Comparison of ENCODE assay signal across 12 cellular contexts in genomic region chr11:78192911-78193341, GRCh38. TPM values are rescaled to one million over a fixed set of nuclear protein-coding genes. Genes with fewer than 3 reads are reported as not detected.
A peak's percentile ranks its signal among the peaks of the same experiment; 100 is the strongest.
DNase-seq lines count a peak whose midpoint lies in the region; ATAC-seq and TF ChIP-seq lines count a peak whose summit lies in the region.
"Had no signal": no experiment of that assay in that cellular context is flagged by ENCODE, and none has a peak within 500 bp of the region (broad histone marks: within the 10 kb centered on the region; RNA-seq: fewer than 3 reads in every experiment).

No MANE protein-coding gene starts in this region.

- H3K27ac ChIP-seq in cingulate gyrus (ENCODE audit: low read depth, low read length) (peak overlapping the region; percentile 19), gastrocnemius medialis (peak overlapping the region; percentile 37 to 85 (median 64))

- no peaks in the 10 kb centered on the region for H3K9me3 Mint-ChIP-seq in activated CD8-positive, alpha-beta memory T cell treated with anti-CD3 and anti-CD28 coated beads, Interleukin-2, amount 10 ng/mL, durations not matched to agents 7 days and 5 days (ENCODE audit: low read depth)

- peak overlapping the region; percentile 24 for H3K27ac Mint-ChIP-seq in activated CD8-positive, alpha-beta memory T cell treated with anti-CD3 and anti-CD28 coated beads, Interleukin-2, amount 10 ng/mL, durations not matched to agents 7 days and 5 days

- CTCF ChIA-PET in activated CD8-positive, alpha-beta memory T cell treated with anti-CD3 and anti-CD28 coated beads, Interleukin-2, amount 10 ng/mL, durations not matched to agents 7 days and 5 days (lab: Charles Lee) = interaction anchor here (1.1 kb wide), 1 partner anchor 10 kb away, joined by 4 read pairs; no protein-coding TSS in a partner anchor

- H3K27me3 ChIP-seq in gastrocnemius medialis = no peaks in the 10 kb centered on the region
- H3K27me3 ChIP-seq: breast epithelium had no signal

- no peak for ATAC-seq in activated CD8-positive, alpha-beta memory T cell treated with anti-CD3 and anti-CD28 coated beads, Interleukin-2, amount 10 ng/mL, durations not matched to agents 7 days and 5 days
- ATAC-seq in gastrocnemius medialis (no peak), left lobe of liver (no peak)

- H3K9me3 ChIP-seq in gastrocnemius medialis = no peaks in the 10 kb centered on the region
- H3K9me3 ChIP-seq: breast epithelium had no signal

- H3K4me1 Mint-ChIP-seq in activated CD8-positive, alpha-beta memory T cell treated with anti-CD3 and anti-CD28 coated beads, Interleukin-2, amount 10 ng/mL, durations not matched to agents 7 days and 5 days = peaks cover 31% of the 10 kb centered on the region

- TF ChIP-seq CTCF in NB4 (IDR thresholded peaks at IDR 0.05; ENCODE audit: low read depth, low read length) (no peak), gastrocnemius medialis (IDR thresholded peaks at IDR 0.05 in 4 of 5, conservative IDR thresholded peaks at IDR 0.05 in 1 of 5) (no peak)

- H3K4me1 ChIP-seq in gastrocnemius medialis = peaks cover 34 to 40% of the 10 kb centered on the region in 2 donors

- H3K27me3 Mint-ChIP-seq in activated CD8-positive, alpha-beta memory T cell treated with anti-CD3 and anti-CD28 coated beads, Interleukin-2, amount 10 ng/mL, durations not matched to agents 7 days and 5 days = no peaks in the 10 kb centered on the region

- TF ChIP-seq POLR2A in NB4 (IDR thresholded peaks at IDR 0.05; ENCODE audit: extremely low read depth, insufficient read length) (no peak), gastrocnemius medialis (IDR thresholded peaks at IDR 0.05) (no peak)

- intact Hi-C loops in gastrocnemius medialis (cut with DNase I; ENCODE audit: low total_unique reads) = no loop called here

- no peak overlapping the region for H3K4me3 Mint-ChIP-seq in activated CD8-positive, alpha-beta memory T cell treated with anti-CD3 and anti-CD28 coated beads, Interleukin-2, amount 10 ng/mL, durations not matched to agents 7 days and 5 days

- no peak for DNase-seq in activated CD8-positive, alpha-beta memory T cell treated with anti-CD3 and anti-CD28 coated beads, Interleukin-2, amount 10 ng/mL, durations not matched to agents 7 days and 5 days
- DNase-seq in activated CD8-positive, alpha-beta memory T cell treated with anti-CD3 and anti-CD28 coated beads, Interleukin-2, amount 50 U/mL, for 4 hours = no peak
- DNase-seq in NB4 (ENCODE audit: low read depth) (peak; percentile 77), gastrocnemius medialis (no peak), DMS 273 treated with DMSO at 0.1 percent for 48 hours (lab: John Stamatoyannopoulos, UW) (no peak), HUDEP-2 (lab: John Stamatoyannopoulos, UW; ENCODE audit: unreplicated experiment in 76 of 76) (no peak), left lobe of liver (ENCODE audit: low spot score) (no peak)
- DNase-seq: activated CD4-positive, CD25-positive, alpha-beta regulatory T cell treated with anti-CD3 and anti-CD28 coated beads, Interleukin-2, amount 50 U/mL, for 72 hours; GDM1; Karpas-422 had no signal

- no peaks in the 10 kb centered on the region for H3K36me3 ChIP-seq in gastrocnemius medialis
- H3K36me3 ChIP-seq: breast epithelium had no signal

- in situ Hi-C loops in gastrocnemius medialis (cut with MboI; ENCODE audit: low sequenced_read_pairs in 4 of 4) = no loop called here

- peaks cover 1% of the 10 kb centered on the region for H3K36me3 Mint-ChIP-seq in activated CD8-positive, alpha-beta memory T cell treated with anti-CD3 and anti-CD28 coated beads, Interleukin-2, amount 10 ng/mL, durations not matched to agents 7 days and 5 days

- no peak overlapping the region for H3K4me3 ChIP-seq in NB4 (ENCODE audit: low read depth, low read length)
- no peak overlapping the region for H3K4me3 ChIP-seq in gastrocnemius medialis
- H3K4me3 ChIP-seq: breast epithelium had no signal

RNA-seq across cellular contexts. Expression of gene USP35, which starts 4.2 kb away (rescaled TPM):
- total RNA-seq in activated CD8-positive, alpha-beta memory T cell treated with anti-CD3 and anti-CD28 coated beads, Interleukin-2, amount 10 ng/mL, durations not matched to agents 7 days and 5 days = 10 to 100 TPM in 1 of 2 experiments, 1 to 10 TPM in 1; 8.5 to 10.6 TPM
- total RNA-seq in gastrocnemius medialis (1 to 10 TPM; 4.6 to 6.1 (median 5.4) TPM), left lobe of liver (7.8 TPM)

RNA-seq across cellular contexts. Expression of gene KCTD21, which starts 4.5 kb away (rescaled TPM):
- 1 to 10 TPM; 6.4 to 7.3 TPM for total RNA-seq in activated CD8-positive, alpha-beta memory T cell treated with anti-CD3 and anti-CD28 coated beads, Interleukin-2, amount 10 ng/mL, durations not matched to agents 7 days and 5 days
- total RNA-seq in gastrocnemius medialis (10 to 100 TPM in 3 of 4 donors, 1 to 10 TPM in 1; 6.0 to 18.9 (median 15.8) TPM), left lobe of liver (12.5 TPM)

RNA-seq across cellular contexts. Expression of gene ALG8, which starts 53.5 kb away (rescaled TPM):
- total RNA-seq in activated CD8-positive, alpha-beta memory T cell treated with anti-CD3 and anti-CD28 coated beads, Interleukin-2, amount 10 ng/mL, durations not matched to agents 7 days and 5 days = 10 to 100 TPM; 47.3 to 51.6 TPM
- total RNA-seq in gastrocnemius medialis (10 to 100 TPM in 2 of 4 donors, 1 to 10 TPM in 2; 9.0 to 12.9 (median 10.9) TPM), left lobe of liver (29.6 TPM)
